7 cellular contexts compared by ENCODE assay signal in genomic region chr17:40093580-40094201, GRCh38. TPM values are rescaled to one million over a fixed set of nuclear protein-coding genes. Genes with fewer than 3 reads are reported as not detected.
DNase-seq lines count a peak whose midpoint lies in the region; ATAC-seq, FAIRE-seq and TF ChIP-seq lines count a peak whose summit lies in the region.
"Had no signal": no experiment of that assay in that cellular context is flagged by ENCODE, and none has a peak within 500 bp of the region (broad histone marks: within the 10 kb centered on the region; RNA-seq: fewer than 3 reads in every experiment).

No MANE protein-coding gene starts in this region.

- H3K27ac Mint-ChIP-seq in activated naive CD4-positive, alpha-beta T cell treated with anti-CD3 and anti-CD28 coated beads, Interleukin-2, amount 50 U/mL, for 72 hours, result peak overlapping the region; percentile 8 to 32

- no peak for TF ChIP-seq CTCF in lung (IDR thresholded peaks at IDR 0.05; ENCODE audit: control extremely low read depth, extremely low read depth)

- no peak for ATAC-seq in activated naive CD4-positive, alpha-beta T cell treated with anti-CD3 and anti-CD28 coated beads, Interleukin-2, amount 50 U/mL, for 72 hours
- ATAC-seq in lung (ENCODE audit: insufficient read depth, low FRiP score) (no peak), HG02970 (IDR thresholded peaks at IDR 0.05; ENCODE audit: low FRiP score, unreplicated experiment) (no peak)

- peaks cover 0 to 7% of the 10 kb centered on the region in 2 donors for H3K9me3 Mint-ChIP-seq in activated naive CD4-positive, alpha-beta T cell treated with anti-CD3 and anti-CD28 coated beads, Interleukin-2, amount 50 U/mL, for 72 hours

- H3K4me1 ChIP-seq in lung (ENCODE audit: control insufficient read depth in 2 of 2, insufficient read depth in 2 of 2, low read length in 2 of 2), result peaks cover 26% of the 10 kb centered on the region in 2 donors

- no peaks in the 10 kb centered on the region for H3K9me3 ChIP-seq in lung (ENCODE audit: control insufficient read depth in 2 of 2, insufficient read depth in 1 of 2, low read length in 1 of 2)

- WGBS in lung, 2 donors, result 76 to 91% methylated on average over 16 of the region's 16 CpGs

- peak; percentile 30 for FAIRE-seq in urothelium cell line (lab: Jason Lieb, UNC)

- H3K27me3 ChIP-seq in lung (ENCODE audit: control insufficient read depth, insufficient read depth), result no peaks in the 10 kb centered on the region

- H3K4me3 ChIP-seq in lung, result no peak overlapping the region

- peak overlapping the region; percentile 27 to 99 for H3K27ac ChIP-seq in lung (ENCODE audit: low read depth in 1 of 2, low read length in 1 of 2)
- H3K27ac ChIP-seq: KMS-11 had no signal

- DNase-seq in activated naive CD4-positive, alpha-beta T cell treated with anti-CD3 and anti-CD28 coated beads, Interleukin-2, amount 50 U/mL, for 72 hours (ENCODE audit: low spot score in 2 of 2), result no peak
- DNase-seq in activated naive CD4-positive, alpha-beta T cell (lab: John Stamatoyannopoulos, UW), result no peak
- DNase-seq in lung (ENCODE audit: low spot score), result no peak
- DNase-seq in urothelium cell line (ENCODE audit: low spot score), result no peak
- DNase-seq in middle frontal gyrus (ENCODE audit: extremely low spot score, low spot score), result no peak

- peaks cover 11 to 37% of the 10 kb centered on the region in 2 donors for H3K36me3 Mint-ChIP-seq in activated naive CD4-positive, alpha-beta T cell treated with anti-CD3 and anti-CD28 coated beads, Interleukin-2, amount 50 U/mL, for 72 hours

- H3K36me3 ChIP-seq in lung (ENCODE audit: control insufficient read depth in 2 of 2, insufficient read depth in 2 of 2, low read length in 2 of 2), result peaks cover 0 to 59% of the 10 kb centered on the region in 2 donors

RNA-seq across cellular contexts. Expression of gene NR1D1, which starts 6.7 kb away (rescaled TPM):
- total RNA-seq in activated naive CD4-positive, alpha-beta T cell treated with anti-CD3 and anti-CD28 coated beads, Interleukin-2, amount 50 U/mL, for 72 hours, result 10 to 100 TPM in 1 of 2 donors, 1 to 10 TPM in 1; 4.8 to 26.7 TPM
- total RNA-seq in lung, result 10 to 100 TPM in 1 of 2 donors, 1 to 10 TPM in 1; 3.2 to 19.4 TPM
- 10 to 100 TPM in 1 of 2 donors, 1 to 10 TPM in 1; 8.7 to 19.6 TPM for polyA plus RNA-seq in lung

RNA-seq across cellular contexts. Expression of gene MSL1, which starts 28.1 kb away (rescaled TPM):
- total RNA-seq in activated naive CD4-positive, alpha-beta T cell treated with anti-CD3 and anti-CD28 coated beads, Interleukin-2, amount 50 U/mL, for 72 hours, result 100 to 1,000 TPM in 1 of 2 donors, 10 to 100 TPM in 1; 83.4 to 140 TPM
- total RNA-seq in lung, result 100 to 1,000 TPM in 1 of 2 donors, 10 to 100 TPM in 1; 84.8 to 111 TPM
- 10 to 100 TPM; 73.2 to 84.6 TPM for polyA plus RNA-seq in lung

RNA-seq across cellular contexts. Expression of gene THRA, which starts 30.9 kb away (rescaled TPM):
- 10 to 100 TPM; 14.5 to 19.3 TPM for total RNA-seq in activated naive CD4-positive, alpha-beta T cell treated with anti-CD3 and anti-CD28 coated beads, Interleukin-2, amount 50 U/mL, for 72 hours
- total RNA-seq in lung, result 10 to 100 TPM; 41.3 to 55.9 TPM
- polyA plus RNA-seq in lung, result 10 to 100 TPM; 28.5 to 33.6 TPM

RNA-seq across cellular contexts. Expression of gene MED24, which starts 39.5 kb away (rescaled TPM):
- 100 to 1,000 TPM; 106 to 133 TPM for total RNA-seq in activated naive CD4-positive, alpha-beta T cell treated with anti-CD3 and anti-CD28 coated beads, Interleukin-2, amount 50 U/mL, for 72 hours
- 10 to 100 TPM; 69.9 to 82.3 TPM for total RNA-seq in lung
- 100 to 1,000 TPM in 1 of 2 donors, 10 to 100 TPM in 1; 48.2 to 149 TPM for polyA plus RNA-seq in lung

RNA-seq across cellular contexts. Expression of gene CASC3, which starts 46.6 kb away (rescaled TPM):
- total RNA-seq in activated naive CD4-positive, alpha-beta T cell treated with anti-CD3 and anti-CD28 coated beads, Interleukin-2, amount 50 U/mL, for 72 hours, result 100 to 1,000 TPM; 104 to 212 TPM
- 10 to 100 TPM; 74.8 to 85.5 TPM for total RNA-seq in lung
- 10 to 100 TPM; 37.2 to 47.8 TPM for polyA plus RNA-seq in lung
